Comparison of ENCODE assay signal across 9 cellular contexts in the genomic region with DNA sequence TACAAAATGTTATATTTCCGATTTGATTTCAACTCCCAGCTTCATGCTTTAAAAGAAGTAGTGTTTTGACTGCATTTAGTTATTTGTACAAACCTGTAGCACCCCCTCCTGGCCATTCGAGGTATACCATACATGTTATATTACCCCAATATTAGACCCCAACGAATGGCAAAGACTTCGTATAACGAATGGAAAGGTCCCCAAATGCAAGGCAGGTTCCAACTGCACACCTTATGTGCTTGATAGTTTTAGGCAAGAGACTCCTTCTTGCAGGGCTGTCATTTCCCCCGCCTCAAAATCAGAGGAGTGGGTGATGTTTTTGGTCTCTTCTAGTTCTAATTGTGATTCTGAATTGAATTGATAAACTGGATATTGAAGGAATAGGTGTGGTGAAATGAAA.
A peak's percentile ranks its signal among the peaks of the same experiment; 100 is the strongest.
DNase-seq lines count a peak whose midpoint lies in the region; ATAC-seq, FAIRE-seq and TF ChIP-seq lines count a peak whose summit lies in the region.
"Had no signal": no experiment of that assay in that cellular context is flagged by ENCODE, and none has a peak within 500 bp of the region (broad histone marks: within the 10 kb centered on the region; RNA-seq: fewer than 3 reads in every experiment).

No MANE protein-coding gene starts in this region.

- no peaks in the 10 kb centered on the region for H3K36me3 ChIP-seq in GM23338 (ENCODE audit: insufficient read depth)
- H3K36me3 ChIP-seq in astrocyte (ENCODE audit: insufficient read depth, low read length): no peaks in the 10 kb centered on the region
- H3K36me3 ChIP-seq in liver (ENCODE audit: control insufficient read depth in 4 of 4, insufficient read depth in 3 of 4, low read depth in 1 of 4, low read length in 3 of 4): no peaks in the 10 kb centered on the region
- H3K36me3 ChIP-seq in transverse colon: no peaks in the 10 kb centered on the region
- H3K36me3 ChIP-seq in vagina: no peaks in the 10 kb centered on the region

- H3K36me3 Mint-ChIP-seq in GM23338 (ENCODE audit: low read depth): no peaks in the 10 kb centered on the region
- no peaks in the 10 kb centered on the region for H3K36me3 Mint-ChIP-seq in astrocyte (ENCODE audit: low read depth, unreplicated experiment)
- peaks cover 18% of the 10 kb centered on the region for H3K36me3 Mint-ChIP-seq in activated T-helper 2 cell treated with anti-CD3 and anti-CD28 coated beads, Interferon-gamma antibody, Interleukin-2, Interleukin-4, amounts not matched to agents 10 μg/mL and 5 μg/mL and 100 μg/mL, durations not matched to agents 14 hours and 24 hours and 36 hours (ENCODE audit: low read depth)

- H3K27ac ChIP-seq in GM23338 (ENCODE audit: low read depth) (no peak overlapping the region), astrocyte (ENCODE audit: low read depth, low read length) (no peak overlapping the region), liver (ENCODE audit: low read depth in 1 of 2, low read length in 2 of 2) (no peak overlapping the region), transverse colon (no peak overlapping the region), vagina (no peak overlapping the region)
- H3K27ac ChIP-seq: SK-N-MC had no signal

- no peak for TF ChIP-seq POLR2A in transverse colon (IDR thresholded peaks at IDR 0.05)
- TF ChIP-seq POLR2A in vagina (IDR thresholded peaks at IDR 0.05): no peak

- H3K27ac Mint-ChIP-seq in GM23338: no peak overlapping the region
- no peak overlapping the region for H3K27ac Mint-ChIP-seq in astrocyte (ENCODE audit: unreplicated experiment)
- no peak overlapping the region for H3K27ac Mint-ChIP-seq in activated T-helper 2 cell treated with anti-CD3 and anti-CD28 coated beads, Interferon-gamma antibody, Interleukin-2, Interleukin-4, amounts not matched to agents 10 μg/mL and 5 μg/mL and 100 μg/mL, durations not matched to agents 14 hours and 24 hours and 36 hours

- no peak overlapping the region for H3K9ac ChIP-seq in astrocyte (ENCODE audit: low read length)
- H3K9ac ChIP-seq in liver (ENCODE audit: low read depth in 1 of 2, low read length in 2 of 2): no peak overlapping the region

- no peak for TF ChIP-seq EP300 in transverse colon (IDR thresholded peaks at IDR 0.05; ENCODE audit: low read depth)

- 52% methylated on average over 6 of the region's 6 CpGs for WGBS in liver
- 52 to 54% methylated on average over 6 of the region's 6 CpGs for WGBS in transverse colon (ENCODE audit: low coverage in 1 of 2), 2 donors

- intact Hi-C loops in transverse colon (cut with DNase I; ENCODE audit: low total_unique reads) (no loop called here), vagina (cut with DNase I) (no loop called here)
- intact Hi-C loops in activated T-helper 2 cell treated with anti-CD3 and anti-CD28 coated beads, Interferon-gamma antibody, Interleukin-2, Interleukin-4, amounts not matched to agents 10 μg/mL and 5 μg/mL and 100 μg/mL, durations not matched to agents 14 hours and 24 hours and 36 hours (cut with micrococcal nuclease): loop anchor here (1.0 kb wide), 1 partner anchor 267 kb away; no protein-coding TSS in a partner anchor

- TF ChIP-seq RAD21 in liver (IDR thresholded peaks at IDR 0.05): peak in 1 of 2 donors; percentile 68

- H3K9me3 Mint-ChIP-seq in GM23338 (no peaks in the 10 kb centered on the region), astrocyte (ENCODE audit: unreplicated experiment) (no peaks in the 10 kb centered on the region)
- H3K9me3 Mint-ChIP-seq in activated T-helper 2 cell treated with anti-CD3 and anti-CD28 coated beads, Interferon-gamma antibody, Interleukin-2, Interleukin-4, amounts not matched to agents 10 μg/mL and 5 μg/mL and 100 μg/mL, durations not matched to agents 14 hours and 24 hours and 36 hours: no peaks in the 10 kb centered on the region

- H4K20me1 ChIP-seq in GM23338 (replicated peaks; ENCODE audit: insufficient read depth) (no peaks in the 10 kb centered on the region), astrocyte (ENCODE audit: insufficient read depth, low read length) (no peaks in the 10 kb centered on the region)

- H3K9me2 ChIP-seq in GM23338 (ENCODE audit: insufficient read depth): no peaks in the 10 kb centered on the region

- no peaks in the 10 kb centered on the region for H3K27me3 ChIP-seq in GM23338 (ENCODE audit: insufficient read depth)
- no peaks in the 10 kb centered on the region for H3K27me3 ChIP-seq in astrocyte (ENCODE audit: insufficient read depth, low read length)
- H3K27me3 ChIP-seq in liver (ENCODE audit: control insufficient read depth in 4 of 4, insufficient read depth in 4 of 4, low read length in 3 of 4): no peaks in the 10 kb centered on the region
- no peaks in the 10 kb centered on the region for H3K27me3 ChIP-seq in transverse colon
- no peaks in the 10 kb centered on the region for H3K27me3 ChIP-seq in vagina

- no peak overlapping the region for H3K4me3 ChIP-seq in GM23338
- H3K4me3 ChIP-seq in astrocyte (ENCODE audit: insufficient read depth, low read depth, low read length): no peak overlapping the region
- no peak overlapping the region for H3K4me3 ChIP-seq in liver (ENCODE audit: low read depth in 1 of 3, low read length in 3 of 3)
- no peak overlapping the region for H3K4me3 ChIP-seq in transverse colon
- no peak overlapping the region for H3K4me3 ChIP-seq in vagina
- H3K4me3 ChIP-seq: SK-N-MC had no signal

- H3K79me2 ChIP-seq in GM23338 (replicated peaks; ENCODE audit: insufficient read depth) (no peaks in the 10 kb centered on the region), astrocyte (ENCODE audit: insufficient read depth, low read length) (no peaks in the 10 kb centered on the region)

- H3F3A ChIP-seq in GM23338 (replicated peaks; ENCODE audit: low read depth): no peaks in the 10 kb centered on the region

- FAIRE-seq in astrocyte (lab: Jason Lieb, UNC): peak; percentile 43

- H3K4me3 Mint-ChIP-seq in GM23338 (no peak overlapping the region), astrocyte (ENCODE audit: unreplicated experiment) (no peak overlapping the region)
- H3K4me3 Mint-ChIP-seq in activated T-helper 2 cell treated with anti-CD3 and anti-CD28 coated beads, Interferon-gamma antibody, Interleukin-2, Interleukin-4, amounts not matched to agents 10 μg/mL and 5 μg/mL and 100 μg/mL, durations not matched to agents 14 hours and 24 hours and 36 hours (ENCODE audit: low read depth): no peak overlapping the region

- in situ Hi-C loops in transverse colon (cut with MboI; ENCODE audit: low pct_ligation_motif_present in 1 of 4, low pct_unique_long_range_greater_than_20kb in 1 of 4, low sequenced_read_pairs in 3 of 4): no loop called here

- peaks cover 7% of the 10 kb centered on the region; the same call in 1 of the 2 replicates for H3K4me1 ChIP-seq in GM23338 (ENCODE audit: insufficient read depth)
- H3K4me1 ChIP-seq in astrocyte (ENCODE audit: insufficient read depth, low read length): no peaks in the 10 kb centered on the region
- H3K4me1 ChIP-seq in liver (ENCODE audit: control insufficient read depth in 4 of 4, insufficient read depth in 4 of 4, low read length in 3 of 4): peaks cover 0 to 3% (median 0%) of the 10 kb centered on the region in 4 donors
- H3K4me1 ChIP-seq in transverse colon: peaks cover 0 to 6% (median 2%) of the 10 kb centered on the region in 4 donors
- no peaks in the 10 kb centered on the region for H3K4me1 ChIP-seq in vagina

- H3K9me3 ChIP-seq in astrocyte (ENCODE audit: insufficient read depth, low read depth, low read length) (no peaks in the 10 kb centered on the region), liver (ENCODE audit: control insufficient read depth in 4 of 4, low read length in 3 of 4) (no peaks in the 10 kb centered on the region), transverse colon (no peaks in the 10 kb centered on the region), vagina (no peaks in the 10 kb centered on the region)

- peaks cover 10% of the 10 kb centered on the region for H3K4me1 Mint-ChIP-seq in GM23338
- no peaks in the 10 kb centered on the region for H3K4me1 Mint-ChIP-seq in astrocyte (ENCODE audit: low read depth, unreplicated experiment)
- H3K4me1 Mint-ChIP-seq in activated T-helper 2 cell treated with anti-CD3 and anti-CD28 coated beads, Interferon-gamma antibody, Interleukin-2, Interleukin-4, amounts not matched to agents 10 μg/mL and 5 μg/mL and 100 μg/mL, durations not matched to agents 14 hours and 24 hours and 36 hours (ENCODE audit: low read depth): peaks cover 13% of the 10 kb centered on the region

- DNase-seq in DMS53 treated with DMSO at 0.1 percent for 48 hours (lab: John Stamatoyannopoulos, UW; ENCODE audit: unreplicated experiment) (peak; percentile 4), GM23338 (ENCODE audit: low spot score) (peak; percentile 80), RPMI8226 (peak; percentile 41), astrocyte (ENCODE audit: low read depth) (no peak), transverse colon (no peak), vagina (ENCODE audit: extremely low spot score in 2 of 2) (no peak)
- no peak for DNase-seq in activated T-helper 2 cell treated with anti-CD3 and anti-CD28 coated beads, Interferon-gamma antibody, Interleukin-2, Interleukin-4, amounts not matched to agents 10 μg/mL and 5 μg/mL and 100 μg/mL, durations not matched to agents 14 hours and 24 hours and 36 hours (ENCODE audit: low spot score)

- H3K27me3 Mint-ChIP-seq in GM23338 (ENCODE audit: insufficient read depth, low read depth, poor library complexity) (no peaks in the 10 kb centered on the region), astrocyte (ENCODE audit: low read depth, unreplicated experiment) (peaks cover 2% of the 10 kb centered on the region)
- H3K27me3 Mint-ChIP-seq in activated T-helper 2 cell treated with anti-CD3 and anti-CD28 coated beads, Interferon-gamma antibody, Interleukin-2, Interleukin-4, amounts not matched to agents 10 μg/mL and 5 μg/mL and 100 μg/mL, durations not matched to agents 14 hours and 24 hours and 36 hours (ENCODE audit: low read depth): no peaks in the 10 kb centered on the region

- TF ChIP-seq CTCF in GM23338 (conservative IDR thresholded peaks at IDR 0.05; ENCODE audit: low read depth in 2 of 2) (peak; percentile 63 to 84), astrocyte (IDR thresholded peaks at IDR 0.05; ENCODE audit: insufficient read depth, low read depth, low read length) (peak; percentile 68), liver (IDR thresholded peaks at IDR 0.05; ENCODE audit: low read depth, low read length, missing input control) (peak; percentile 39), transverse colon (IDR thresholded peaks at IDR 0.05) (peak; percentile 22 to 48 (median 43)), vagina (IDR thresholded peaks at IDR 0.05) (peak in 1 of 3 experiments; percentile 56)

- no peak overlapping the region for H3K4me2 ChIP-seq in GM23338
- H3K4me2 ChIP-seq in astrocyte (ENCODE audit: low read length): no peak overlapping the region

- ATAC-seq in GM23338: no peak

- no peak overlapping the region for H2AFZ ChIP-seq in GM23338
- no peak overlapping the region for H2AFZ ChIP-seq in astrocyte (ENCODE audit: low read depth, low read length)

TF ChIP-seq in GM23338, 12 proteins besides CTCF, POLR2A, EP300 and RAD21 (continues in another document):
- TF ChIP-seq CREB1 (CRISPR knock-in tag; IDR thresholded peaks at IDR 0.05; ENCODE audit: low read depth) (no peak), ZNF331 (CRISPR knock-in tag; IDR thresholded peaks at IDR 0.05; ENCODE audit: low read depth) (no peak)

TF ChIP-seq in liver, 16 proteins besides CTCF, POLR2A, EP300 and RAD21 (continues in another document):
- TF ChIP-seq TAF1 (conservative IDR thresholded peaks at IDR 0.05) (no peak), JUND (IDR thresholded peaks at IDR 0.05) (no peak), NR2F2 (IDR thresholded peaks at IDR 0.05) (no peak)

Comparison
In these comparisons a context has a peak if more than half of its experiments do, and no peak if none do; other contexts are left out.
1. DNase-seq: peak in DMS53 treated with DMSO at 0.1 percent for 48 hours (single experiment), GM23338 (single experiment) and RPMI8226 (single experiment); none in astrocyte (single experiment), transverse colon (single experiment), activated T-helper 2 cell treated with anti-CD3 and anti-CD28 coated beads, Interferon-gamma antibody, Interleukin-2, Interleukin-4, amounts not matched to agents 10 μg/mL and 5 μg/mL and 100 μg/mL, durations not matched to agents 14 hours and 24 hours and 36 hours (single experiment) and vagina (0 of 2).